1 cellular context compared by ENCODE assay signal in genomic region chr1:89659322-89660061, GRCh38.
TF ChIP-seq lines count a peak whose summit lies in the region.

No MANE protein-coding gene starts in this region.

TF ChIP-seq in WTC11, 78 proteins besides CTCF, POLR2A, EP300 and RAD21 (continued from another document):
- TF ChIP-seq ATF2 (CRISPR knock-in tag; IDR thresholded peaks at IDR 0.05; ENCODE audit: borderline replicate concordance, low read depth): no peak
TF ChIP-seq in WTC11: peak in this region for 0.
